ENCODE assay signal across 19 cellular contexts in genomic region chr3:190330936-190331734, GRCh38. TPM values are rescaled to one million over a fixed set of nuclear protein-coding genes. Genes with fewer than 3 reads are reported as not detected.
DNase-seq lines count a peak whose midpoint lies in the region; ATAC-seq, FAIRE-seq and TF ChIP-seq lines count a peak whose summit lies in the region.
"Had no signal": no experiment of that assay in that cellular context is flagged by ENCODE, and none has a peak within 500 bp of the region (broad histone marks: within the 10 kb centered on the region; RNA-seq: fewer than 3 reads in every experiment).

No MANE protein-coding gene starts in this region.

- no peaks in the 10 kb centered on the region for H3K27me3 ChIP-seq in hepatocyte

- no peaks in the 10 kb centered on the region for H4K20me1 ChIP-seq in hepatocyte (ENCODE audit: insufficient read depth, poor library complexity, severe bottlenecking)

- FAIRE-seq in A549 (lab: Jason Lieb, UNC): no peak
- FAIRE-seq: A204.1, D721Med had no signal

- H3K9me3 ChIP-seq in A549 (no peaks in the 10 kb centered on the region), hepatocyte (ENCODE audit: low read depth) (no peaks in the 10 kb centered on the region), mucosa of descending colon (no peaks in the 10 kb centered on the region)
- H3K9me3 ChIP-seq: HAP-1 had no signal

- ATAC-seq in A549 (peak in 1 of 2 experiments; percentile 27; a peak in 1 of 6 replicates), mucosa of descending colon (peak; percentile 47), HG03520 (IDR thresholded peaks at IDR 0.05; ENCODE audit: unreplicated experiment) (no peak)
- ATAC-seq: CD8-positive, alpha-beta T cell had no signal

- WGBS in A549 (ENCODE audit: missing lambda C conversion rate): 64% methylated on average over 3 of the region's 3 CpGs
- 84% methylated on average over 3 of the region's 3 CpGs for WGBS in hepatocyte (ENCODE audit: low lambda C conversion rate, missing lambda C conversion rate)

- no peaks in the 10 kb centered on the region for H3K9me2 ChIP-seq in hepatocyte (replicated peaks; ENCODE audit: insufficient read depth)

- no peak for TF ChIP-seq EP300 in A549 (IDR thresholded peaks at IDR 0.05)

- no peaks in the 10 kb centered on the region for H3K79me2 ChIP-seq in hepatocyte

- H3K36me3 ChIP-seq in hepatocyte (replicated peaks; ENCODE audit: insufficient read depth, low read depth): no peaks in the 10 kb centered on the region
- no peaks in the 10 kb centered on the region for H3K36me3 ChIP-seq in mucosa of descending colon (ENCODE audit: low read depth)
- H3K36me3 ChIP-seq: HAP-1 had no signal

- POLR2A ChIA-PET in A549 (lab: Yijun Ruan, JAX): no interaction called here

- no peak for TF ChIP-seq CTCF in A549 (IDR thresholded peaks at IDR 0.05)
- no peak for TF ChIP-seq CTCF in hepatocyte (IDR thresholded peaks at IDR 0.05; ENCODE audit: poor library complexity)
- no peak for TF ChIP-seq CTCF in mucosa of descending colon (IDR thresholded peaks at IDR 0.05)

- no peak overlapping the region for H3K4me3 ChIP-seq in A549
- H3K4me3 ChIP-seq in hepatocyte: no peak overlapping the region
- H3K4me3 ChIP-seq in mucosa of descending colon: no peak overlapping the region
- H3K4me3 ChIP-seq: GM23248, HAP-1 had no signal

- H3K4me2 ChIP-seq in A549 (peak overlapping the region; percentile 38; the same call in 1 of the 3 replicates), hepatocyte (peak overlapping the region; percentile 5)
- H3K4me2 ChIP-seq: KMS-11 had no signal

- H3K4me1 ChIP-seq in A549 (peaks cover 15% of the 10 kb centered on the region; the same call in 2 of the 3 replicates), hepatocyte (ENCODE audit: insufficient read depth) (peaks cover 10% of the 10 kb centered on the region), mucosa of descending colon (ENCODE audit: low read depth) (no peaks in the 10 kb centered on the region)

- H3K27ac ChIP-seq in A549 (peak overlapping the region in 1 of 2 experiments; percentile 21; a peak in 3 of 6 replicates), hepatocyte (no peak overlapping the region)
- H3K27ac ChIP-seq: GM23248, HL-60, KMS-11 had no signal

- H2AFZ ChIP-seq in hepatocyte: no peak overlapping the region
- H2AFZ ChIP-seq: GM23248 had no signal

- intact Hi-C loops in mucosa of descending colon (cut with DNase I, micrococcal nuclease): no loop called here

- TF ChIP-seq POLR2A in A549 (IDR thresholded peaks at IDR 0.05; ENCODE audit: low read length): no peak

- no peak for TF ChIP-seq RAD21 in A549 (conservative IDR thresholded peaks at IDR 0.05 in 1 of 2, IDR thresholded peaks at IDR 0.05 in 1 of 2)

- DNase-seq in A549 (ENCODE audit: low read depth in 1 of 2, low spot score in 1 of 2): no peak
- DNase-seq in HuH-7.5 (ENCODE audit: low spot score): peak; percentile 36
- no peak for DNase-seq in hepatocyte (ENCODE audit: low spot score)
- DNase-seq in mucosa of descending colon: no peak
- DNase-seq in NK-92 (lab: John Stamatoyannopoulos, UW; ENCODE audit: unreplicated experiment): no peak
- no peak for DNase-seq in OCI-M1 (lab: John Stamatoyannopoulos, UW)
- DNase-seq: CD8-positive, alpha-beta T cell; COR-L47; DMS153; GF-D8; GM23248 had no signal

- CTCF ChIA-PET in A549 (lab: Yijun Ruan, JAX): no interaction called here

TF ChIP-seq in A549, 52 proteins besides CTCF, POLR2A, EP300 and RAD21:
- TF ChIP-seq ATOH8 (CRISPR knock-in tag; IDR thresholded peaks at IDR 0.05; ENCODE audit: low read depth): no peak

RNA-seq across cellular contexts. Expression of gene CLDN1, which starts 8.9 kb away (rescaled TPM):
- polyA plus RNA-seq in A549 (2011; rRNA removed) (97.0 and 142 TPM in 2 replicates), A549 (2017; fragmentation: RNase III; extraction: RNeasy Plus Mini Kit Qiagen cat#74134 plus additional on column Dnase treatment) (33.7 to 48.0 TPM (median 33.9 TPM) in 3 replicates), hepatocyte (45.3 and 46.9 TPM in 2 replicates)
- polyA plus RNA-seq in A549 (2012; cell fraction: cytosol; rRNA removed): 32.0 and 37.0 TPM in 2 replicates
- 36.3 and 48.3 TPM in 2 replicates for polyA plus RNA-seq in A549 (2012; cell fraction: nucleus; rRNA removed)
- 76.6 and 88.4 TPM in 2 replicates for polyA minus RNA-seq in A549 (2011; rRNA and poly(A)+ RNA removed)
- total RNA-seq in hepatocyte (106 and 123 TPM in 2 replicates), mucosa of descending colon (1 to 10 TPM in 1 of 3 donors, under 1 TPM in 2; 0.57 to 4.3 (median 0.78) TPM)
- total RNA-seq: CD8-positive, alpha-beta T cell had no signal
- polyA plus RNA-seq: CD14-positive monocyte had no signal

RNA-seq across cellular contexts. Expression of gene CLDN16, which starts 56.8 kb away (rescaled TPM):
- polyA plus RNA-seq in A549 (2011; rRNA removed) (0.50 and 0.66 TPM in 2 replicates), A549 (2017; fragmentation: RNase III; extraction: RNeasy Plus Mini Kit Qiagen cat#74134 plus additional on column Dnase treatment) (0.16 to 0.29 TPM (median 0.21 TPM) in 3 replicates), hepatocyte (0.39 and 1.2 TPM in 2 replicates)
- polyA plus RNA-seq in A549 (2012; cell fraction: cytosol; rRNA removed): 0.04 TPM in 2 replicates
- not detected in 2 replicates for polyA plus RNA-seq in A549 (2012; cell fraction: nucleus; rRNA removed)
- 0.10 and 0.70 TPM in 2 replicates for polyA minus RNA-seq in A549 (2011; rRNA and poly(A)+ RNA removed)
- total RNA-seq in hepatocyte (0.77 and 1.3 TPM in 2 replicates), mucosa of descending colon (not detected)
- total RNA-seq: CD8-positive, alpha-beta T cell had no signal
- polyA plus RNA-seq: BJ, CD14-positive monocyte, GM23248 had no signal

Comparison
In these comparisons a context has a peak if more than half of its experiments do, and no peak if none do; other contexts are left out.
1. RNA of gene CLDN1, which starts 8.9 kb away (total RNA-seq): 106 to 123 TPM in hepatocyte; 0.57 to 4.3 TPM in mucosa of descending colon; every median in the first group is over 10 times any median in the second.